In genomic region chr17:17208013-17208412, GRCh38 we compare ENCODE assay signal across 18 cellular contexts.
"Had no signal": no experiment of that assay in that cellular context is flagged by ENCODE, and none has a peak within 500 bp of the region (broad histone marks: within the 10 kb centered on the region; RNA-seq: fewer than 3 reads in every experiment).

No MANE protein-coding gene starts in this region.

- FAIRE-seq: TTC549 had no signal

- H3K27me3 Mint-ChIP-seq: activated CD4-positive, alpha-beta memory T cell treated with anti-CD3 and anti-CD28 coated beads for 36 hours; activated CD4-positive, alpha-beta T cell treated with anti-CD3 and anti-CD28 coated beads for 36 hours; activated naive CD8-positive, alpha-beta T cell; progenitor cell of endocrine pancreas; stimulated activated memory B cell treated with anti-CD40 and anti-IgM and Interleukin-4, amounts not matched to agents 10 μg/mL and 1 μg/mL and 100 μg/mL, for 72 hours had no signal

- H3K4me1 Mint-ChIP-seq: WTC11 had no signal

- H3K27ac Mint-ChIP-seq: activated CD4-positive, alpha-beta memory T cell treated with anti-CD3 and anti-CD28 coated beads for 36 hours; activated CD4-positive, alpha-beta T cell treated with anti-CD3 and anti-CD28 coated beads for 36 hours; activated naive CD8-positive, alpha-beta T cell; dendritic cell treated with granulocyte-macrophage colony-stimulating factor and Interleukin-4, amounts not matched to agents 40 ng/mL and 50 ng/mL, for 4 days; stimulated activated memory B cell treated with anti-CD40 and anti-IgM and Interleukin-4, amounts not matched to agents 10 μg/mL and 1 μg/mL and 100 μg/mL, for 72 hours; T-helper 2 cell treated with Interferon-gamma antibody and Interleukin-4, amounts not matched to agents 5 μg/mL and 100 μg/mL, for 36 hours; WTC11 had no signal

- H2AFZ ChIP-seq: hepatocyte had no signal

- H3K79me2 ChIP-seq: hepatocyte had no signal

- H3K4me3 Mint-ChIP-seq: activated CD4-positive, alpha-beta memory T cell treated with anti-CD3 and anti-CD28 coated beads for 36 hours; activated CD4-positive, alpha-beta T cell treated with anti-CD3 and anti-CD28 coated beads for 36 hours; activated naive CD8-positive, alpha-beta T cell; dendritic cell treated with granulocyte-macrophage colony-stimulating factor and Interleukin-4, amounts not matched to agents 40 ng/mL and 50 ng/mL, for 4 days; stimulated activated memory B cell treated with anti-CD40 and anti-IgM and Interleukin-4, amounts not matched to agents 10 μg/mL and 1 μg/mL and 100 μg/mL, for 72 hours; T-helper 2 cell treated with Interferon-gamma antibody and Interleukin-4, amounts not matched to agents 5 μg/mL and 100 μg/mL, for 36 hours; WTC11 had no signal

- H3K4me2 ChIP-seq: hepatocyte had no signal

- ATAC-seq: activated CD4-positive, alpha-beta T cell treated with anti-CD3 and anti-CD28 coated beads for 36 hours; left lobe of liver; stimulated activated memory B cell treated with anti-CD40 and anti-IgM and Interleukin-4, amounts not matched to agents 10 μg/mL and 1 μg/mL and 100 μg/mL, for 72 hours; WTC11 had no signal

- H3K9me3 Mint-ChIP-seq: activated CD4-positive, alpha-beta memory T cell treated with anti-CD3 and anti-CD28 coated beads for 36 hours; dendritic cell treated with granulocyte-macrophage colony-stimulating factor and Interleukin-4, amounts not matched to agents 40 ng/mL and 50 ng/mL, for 4 days; T-helper 2 cell treated with Interferon-gamma antibody and Interleukin-4, amounts not matched to agents 5 μg/mL and 100 μg/mL, for 36 hours; WTC11 had no signal

- H3K27me3 ChIP-seq: hepatocyte, right atrium auricular region had no signal

- H3K4me3 ChIP-seq: hepatocyte, right atrium auricular region, skin epidermis had no signal

- DNase-seq: activated CD4-positive, alpha-beta memory T cell treated with anti-CD3 and anti-CD28 coated beads for 36 hours; activated CD4-positive, alpha-beta T cell treated with anti-CD3 and anti-CD28 coated beads for 36 hours; effector memory CD4-positive, alpha-beta T cell; islet precursor cell; midbrain; occipital lobe; stimulated activated CD4-positive, alpha-beta T cell treated with anti-CD3 and anti-CD28 coated beads, Interleukin-4, amount 100 ng/mL, for 1 hour had no signal

- H3K9me3 ChIP-seq: right atrium auricular region had no signal

- H3K27ac ChIP-seq: hepatocyte had no signal
